Comparison of ENCODE assay signal across 8 cellular contexts in the genomic region with DNA sequence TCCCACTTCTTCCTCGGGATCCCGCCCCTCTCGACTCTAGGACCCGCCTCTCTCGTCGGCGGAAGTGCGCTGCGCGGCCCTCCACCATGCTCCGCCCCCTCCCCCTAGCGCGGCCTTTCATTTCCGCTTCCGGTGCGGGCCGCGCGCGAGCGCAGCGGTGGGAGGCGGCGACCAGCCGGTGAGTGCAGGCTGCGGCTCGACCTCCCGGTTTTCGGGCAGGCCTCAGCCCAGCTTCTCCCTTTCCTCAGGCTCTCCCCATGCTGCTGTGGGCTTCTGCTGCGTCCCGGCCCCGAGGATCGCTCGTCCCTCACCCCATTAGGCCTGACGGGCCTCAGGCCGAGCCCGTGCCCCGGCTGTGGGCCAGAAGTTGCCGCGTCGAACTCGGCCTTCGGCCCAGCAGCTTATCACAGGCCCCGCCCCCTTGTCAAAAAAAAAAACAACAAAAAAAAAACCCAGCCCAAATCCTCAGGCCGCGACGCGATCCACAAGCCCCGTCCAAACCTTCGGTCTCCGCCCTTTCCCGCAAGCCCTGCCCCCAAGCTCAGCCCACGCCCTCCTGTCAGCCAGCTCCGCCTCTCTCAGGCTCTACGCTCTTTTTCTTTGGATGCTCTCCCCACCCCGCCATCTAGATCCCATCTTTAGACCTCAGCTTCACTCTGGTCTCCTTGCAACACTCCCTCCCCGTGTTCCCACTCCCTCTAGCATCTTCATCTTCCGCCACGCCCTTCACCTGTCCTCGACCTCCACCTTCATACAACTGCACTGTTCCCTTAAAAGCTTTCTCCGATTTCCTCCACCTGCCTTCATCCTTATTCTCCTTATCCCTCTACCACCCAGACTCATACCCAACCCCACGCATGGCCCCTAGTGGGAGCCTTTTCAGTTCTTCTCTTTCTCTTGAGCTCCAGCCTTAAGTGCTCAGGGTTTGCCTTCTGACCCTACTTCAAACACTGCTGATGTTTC. TPM values are rescaled to one million over a fixed set of nuclear protein-coding genes. Genes with fewer than 3 reads are reported as not detected.
DNase-seq lines count a peak whose midpoint lies in the region; ATAC-seq and TF ChIP-seq lines count a peak whose summit lies in the region.

A gene with protein sequence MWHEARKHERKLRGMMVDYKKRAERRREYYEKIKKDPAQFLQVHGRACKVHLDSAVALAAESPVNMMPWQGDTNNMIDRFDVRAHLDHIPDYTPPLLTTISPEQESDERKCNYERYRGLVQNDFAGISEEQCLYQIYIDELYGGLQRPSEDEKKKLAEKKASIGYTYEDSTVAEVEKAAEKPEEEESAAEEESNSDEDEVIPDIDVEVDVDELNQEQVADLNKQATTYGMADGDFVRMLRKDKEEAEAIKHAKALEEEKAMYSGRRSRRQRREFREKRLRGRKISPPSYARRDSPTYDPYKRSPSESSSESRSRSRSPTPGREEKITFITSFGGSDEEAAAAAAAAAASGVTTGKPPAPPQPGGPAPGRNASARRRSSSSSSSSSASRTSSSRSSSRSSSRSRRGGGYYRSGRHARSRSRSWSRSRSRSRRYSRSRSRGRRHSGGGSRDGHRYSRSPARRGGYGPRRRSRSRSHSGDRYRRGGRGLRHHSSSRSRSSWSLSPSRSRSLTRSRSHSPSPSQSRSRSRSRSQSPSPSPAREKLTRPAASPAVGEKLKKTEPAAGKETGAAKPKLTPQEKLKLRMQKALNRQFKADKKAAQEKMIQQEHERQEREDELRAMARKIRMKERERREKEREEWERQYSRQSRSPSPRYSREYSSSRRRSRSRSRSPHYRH (plus strand): TSS at position 115 of the 963 bp plus-strand sequence. CDS start 1,168 bp downstream, outside the sequence.

- peak within 1 kb of the TSS; percentile 79 to 98 for H3K27ac ChIP-seq in coronary artery

- DNase-seq in AG10803 (ENCODE audit: low read depth) (peak; percentile 87), NCI-H510A (lab: John Stamatoyannopoulos, UW) (peak; percentile 78), coronary artery (ENCODE audit: low spot score) (peak; percentile 88), left lobe of liver (ENCODE audit: low spot score) (peak; percentile 91)
- DNase-seq in activated CD4-positive, alpha-beta T cell treated with anti-CD3 and anti-CD28 coated beads, Interleukin-2, amount 10 ng/mL, durations not matched to agents 24 days and 14 days, result peak; percentile 97
- peak; percentile 91 to 92 for DNase-seq in stimulated activated CD4-positive, alpha-beta T cell treated with anti-CD3 and anti-CD28 coated beads, Interleukin-2, amount 100 ng/mL, for 24 hours

- TF ChIP-seq CTCF in AG10803 (conservative IDR thresholded peaks at IDR 0.05; ENCODE audit: low read length) (no peak), coronary artery (IDR thresholded peaks at IDR 0.05) (no peak)

- H3K27me3 Mint-ChIP-seq in activated CD4-positive, alpha-beta T cell treated with anti-CD3 and anti-CD28 coated beads, Interleukin-2, amount 10 ng/mL, durations not matched to agents 24 days and 14 days, result no peaks in the 10 kb centered on the region

- H3K4me3 Mint-ChIP-seq in activated CD4-positive, alpha-beta T cell treated with anti-CD3 and anti-CD28 coated beads, Interleukin-2, amount 10 ng/mL, durations not matched to agents 24 days and 14 days, result peak within 1 kb of the TSS; percentile 88

- intact Hi-C loops in activated CD4-positive, alpha-beta T cell treated with anti-CD3 and anti-CD28 coated beads, Interleukin-2, amount 10 ng/mL, durations not matched to agents 24 days and 14 days (cut with micrococcal nuclease), result loop anchor here (1.0 to 2.0 kb wide), 6 partner anchors 20 to 148 kb away; a partner anchor contains a TSS

- H3K27ac Mint-ChIP-seq in activated CD4-positive, alpha-beta T cell treated with anti-CD3 and anti-CD28 coated beads, Interleukin-2, amount 10 ng/mL, durations not matched to agents 24 days and 14 days, result peak within 1 kb of the TSS; percentile 95

- H3K4me3 ChIP-seq in AG10803 (ENCODE audit: low read length) (peak within 1 kb of the TSS; percentile 98), coronary artery (peak within 1 kb of the TSS; percentile 97)

- peaks cover 65% of the 10 kb centered on the region for H3K36me3 Mint-ChIP-seq in activated CD4-positive, alpha-beta T cell treated with anti-CD3 and anti-CD28 coated beads, Interleukin-2, amount 10 ng/mL, durations not matched to agents 24 days and 14 days (ENCODE audit: low read depth)

- H3K9me3 Mint-ChIP-seq in activated CD4-positive, alpha-beta T cell treated with anti-CD3 and anti-CD28 coated beads, Interleukin-2, amount 10 ng/mL, durations not matched to agents 24 days and 14 days, result no peaks in the 10 kb centered on the region

- ATAC-seq in GM19043 (IDR thresholded peaks at IDR 0.05; ENCODE audit: low read depth, unreplicated experiment) (peak; percentile 91), HG03432 (IDR thresholded peaks at IDR 0.05; ENCODE audit: unreplicated experiment) (peak; percentile 89), left lobe of liver (peak; percentile 96)

- H3K4me1 Mint-ChIP-seq in activated CD4-positive, alpha-beta T cell treated with anti-CD3 and anti-CD28 coated beads, Interleukin-2, amount 10 ng/mL, durations not matched to agents 24 days and 14 days, result peaks cover 26% of the 10 kb centered on the region

RNA-seq across cellular contexts. Expression of the gene that starts here (rescaled TPM):
- 107 and 111 TPM in 2 replicates for total RNA-seq in activated CD4-positive, alpha-beta T cell treated with anti-CD3 and anti-CD28 coated beads, Interleukin-2, amount 10 ng/mL, durations not matched to agents 24 days and 14 days
- 50.5 TPM for total RNA-seq in left lobe of liver

Comparison
In these comparisons a context has a peak if more than half of its experiments do, and no peak if none do; other contexts are left out.
1. Peak in every context shown above with its lines: DNase-seq, ATAC-seq, H3K4me3 ChIP-seq and H3K27ac ChIP-seq.